Comparison of ENCODE assay signal across 31 cellular contexts in the genomic region with DNA sequence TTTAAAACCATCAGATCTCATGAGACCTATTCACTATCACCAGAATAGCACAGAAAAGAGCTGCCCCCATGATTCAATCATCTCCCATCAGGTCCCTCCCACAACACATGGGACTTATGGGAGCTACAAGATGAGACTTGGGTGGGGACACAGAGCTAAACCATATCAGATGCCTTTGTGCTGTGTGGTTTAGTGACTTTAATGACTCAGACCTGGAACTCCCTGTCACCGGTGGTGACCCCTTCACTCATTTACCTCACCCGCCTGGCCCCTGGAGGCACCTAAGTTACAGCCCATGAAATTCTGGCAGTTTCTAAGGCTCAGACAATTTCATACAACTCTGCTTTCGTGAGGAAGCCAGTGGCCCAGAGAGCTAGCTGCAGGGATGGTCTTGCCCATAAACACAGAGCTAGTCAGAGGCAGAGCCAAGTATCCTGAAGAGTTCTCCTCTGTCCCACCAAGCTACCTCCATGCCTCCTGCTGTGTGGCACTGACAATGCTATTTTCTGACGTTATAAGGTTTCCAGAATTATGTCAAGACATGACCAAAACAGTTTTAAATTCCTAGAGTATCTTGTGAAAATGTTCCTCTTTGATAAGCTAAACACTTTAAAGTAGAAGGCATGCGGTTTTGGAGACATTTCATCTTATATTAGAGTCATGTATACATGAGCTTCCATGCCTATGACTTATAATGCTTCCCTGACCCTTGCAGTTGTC.
"Had no signal": no experiment of that assay in that cellular context is flagged by ENCODE, and none has a peak within 500 bp of the region (broad histone marks: within the 10 kb centered on the region; RNA-seq: fewer than 3 reads in every experiment).

No MANE protein-coding gene starts in this region.

- H3K27ac ChIP-seq: brain microvascular endothelial cell, epithelial cell of prostate, esophagus squamous epithelium, gastrocnemius medialis, spleen, thoracic aorta had no signal

- H3K9me3 ChIP-seq: gastrocnemius medialis, thoracic aorta had no signal

- H3K27ac Mint-ChIP-seq: activated naive CD4-positive, alpha-beta T cell treated with anti-CD3 and anti-CD28 coated beads for 36 hours; activated naive CD8-positive, alpha-beta T cell treated with anti-CD3 and anti-CD28 coated beads, Interleukin-2, amount 10 ng/mL, durations not matched to agents 7 days and 5 days; activated T-helper 1 cell treated with anti-CD3 and anti-CD28 coated beads, Interleukin-12 subunit alpha, Interleukin-12 subunit beta, Interleukin-2, Interleukin-4 antibody, amounts not matched to agents 30 ng/mL and 10 ng/mL and 1 ng/mL, durations not matched to agents 14 hours and 24 hours and 36 hours; mesothelial cell of epicardium; naive thymus-derived CD4-positive, alpha-beta T cell had no signal

- H3K36me3 Mint-ChIP-seq: activated naive CD8-positive, alpha-beta T cell treated with anti-CD3 and anti-CD28 coated beads, Interleukin-2, amount 10 ng/mL, durations not matched to agents 7 days and 5 days had no signal

- H3K4me3 Mint-ChIP-seq: activated naive CD4-positive, alpha-beta T cell treated with anti-CD3 and anti-CD28 coated beads for 36 hours; activated naive CD8-positive, alpha-beta T cell treated with anti-CD3 and anti-CD28 coated beads, Interleukin-2, amount 10 ng/mL, durations not matched to agents 7 days and 5 days; activated T-helper 1 cell treated with anti-CD3 and anti-CD28 coated beads, Interleukin-12 subunit alpha, Interleukin-12 subunit beta, Interleukin-2, Interleukin-4 antibody, amounts not matched to agents 30 ng/mL and 10 ng/mL and 1 ng/mL, durations not matched to agents 14 hours and 24 hours and 36 hours; central memory CD8-positive, alpha-beta T cell; mesothelial cell of epicardium; naive thymus-derived CD4-positive, alpha-beta T cell had no signal

- DNase-seq: activated CD4-positive, alpha-beta T cell treated with anti-CD3 and anti-CD28 coated beads for 4 hours; activated CD4-positive, alpha-beta T cell treated with anti-CD3 and anti-CD28 coated beads, Interleukin-2, amount 50 U/mL, for 4 hours; activated CD4-positive, CD25-positive, alpha-beta regulatory T cell; activated CD8-positive, alpha-beta memory T cell treated with anti-CD3 and anti-CD28 coated beads for 24 hours; activated CD8-positive, alpha-beta memory T cell treated with anti-CD3 and anti-CD28 coated beads, Interleukin-2, amount 50 U/mL, for 4 hours; activated effector memory CD4-positive, alpha-beta T cell treated with anti-CD3 and anti-CD28 coated beads, Interleukin-2, amount 50 U/mL, for 16 hours; activated naive CD4-positive, alpha-beta T cell treated with anti-CD3 and anti-CD28 coated beads for 36 hours; activated naive CD8-positive, alpha-beta T cell treated with anti-CD3 and anti-CD28 coated beads, Interleukin-2, amount 10 ng/mL, durations not matched to agents 7 days and 5 days; activated T-cell treated with anti-CD3 and anti-CD28 coated beads, Interleukin-2, amount 50 U/mL, for 1 hour; amniotic stem cell; brain microvascular endothelial cell; dermis blood vessel endothelial cell; effector CD4-positive, alpha-beta T cell; esophagus squamous epithelium; gastrocnemius medialis; glutamatergic neuron; islet precursor cell; left colon; naive thymus-derived CD4-positive, alpha-beta T cell; nucleus accumbens; right cardiac atrium; spleen; stimulated activated naive CD4-positive, alpha-beta T cell treated with Interleukin-2 at 50 U/mL for 16 hours had no signal

- H3K4me1 ChIP-seq: gastrocnemius medialis had no signal

- H3K4me1 Mint-ChIP-seq: activated naive CD8-positive, alpha-beta T cell treated with anti-CD3 and anti-CD28 coated beads, Interleukin-2, amount 10 ng/mL, durations not matched to agents 7 days and 5 days; central memory CD8-positive, alpha-beta T cell had no signal

- H3K27me3 ChIP-seq: brain microvascular endothelial cell, gastrocnemius medialis had no signal

- FAIRE-seq: astrocyte, colon, urothelium cell line had no signal

- H3K4me3 ChIP-seq: esophagus squamous epithelium, gastrocnemius medialis, spleen, thoracic aorta had no signal

- H3K36me3 ChIP-seq: brain microvascular endothelial cell, esophagus squamous epithelium, gastrocnemius medialis, spleen, thoracic aorta had no signal

- ATAC-seq: gastrocnemius medialis; left colon; naive thymus-derived CD4-positive, alpha-beta T cell; right cardiac atrium had no signal
